ENCODE assay signal across 20 cellular contexts in the genomic region with DNA sequence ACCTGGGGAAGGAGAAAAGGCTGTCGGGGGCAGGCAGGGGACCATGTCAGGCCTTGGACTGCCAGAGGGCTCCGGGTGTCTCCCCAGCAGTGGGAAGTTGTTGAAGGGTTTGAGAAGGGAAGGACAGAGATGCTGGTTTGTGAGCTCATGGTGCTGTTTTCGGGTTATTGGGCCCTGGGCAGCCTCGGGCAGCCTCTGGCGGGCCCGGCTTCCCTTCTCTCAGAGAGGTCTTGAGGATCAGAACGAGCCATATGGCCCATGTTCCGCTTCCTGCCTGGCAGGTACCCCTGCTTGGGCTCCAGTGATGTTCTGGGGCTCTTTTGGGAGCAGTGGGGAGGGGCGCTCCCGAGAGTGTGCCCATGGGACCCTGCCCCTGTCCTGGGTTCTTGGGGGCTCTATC. TPM values are rescaled to one million over a fixed set of nuclear protein-coding genes. Genes with fewer than 3 reads are reported as not detected.
DNase-seq lines count a peak whose midpoint lies in the region; TF ChIP-seq lines count a peak whose summit lies in the region.
"Had no signal": no experiment of that assay in that cellular context is flagged by ENCODE, and none has a peak within 500 bp of the region (broad histone marks: within the 10 kb centered on the region; RNA-seq: fewer than 3 reads in every experiment).

No MANE protein-coding gene starts in this region.

- H3K27me3 ChIP-seq in H9 (ENCODE audit: insufficient read depth, low read length) (no peaks in the 10 kb centered on the region), mucosa of stomach (ENCODE audit: control insufficient read depth, insufficient read depth, low read length) (no peaks in the 10 kb centered on the region), H7 (ENCODE audit: control insufficient read depth, insufficient read depth, low read length) (no peaks in the 10 kb centered on the region)

- H3K4me2 ChIP-seq in H9 (ENCODE audit: insufficient read depth, insufficient read length, low read length): no peak overlapping the region
- H3K4me2 ChIP-seq: GM23338 had no signal

- no peaks in the 10 kb centered on the region for H3K79me2 ChIP-seq in H9 (ENCODE audit: insufficient read depth, low read length)

- no peak overlapping the region for H3K4me3 Mint-ChIP-seq in H9
- H3K4me3 Mint-ChIP-seq: CD4-positive, alpha-beta T cell; GM23338; HFFc6 had no signal

- H3K4me1 ChIP-seq in H9 (ENCODE audit: insufficient read depth, low read length) (no peaks in the 10 kb centered on the region; the same call in 1 of the 2 replicates), mucosa of stomach (ENCODE audit: control insufficient read depth, insufficient read depth, low read length) (peaks cover 86% of the 10 kb centered on the region)

- H3K23ac ChIP-seq in H9 (ENCODE audit: insufficient read length, low read depth, low read length): no peak overlapping the region

- H3K9me3 Mint-ChIP-seq in H9: no peaks in the 10 kb centered on the region
- H3K9me3 Mint-ChIP-seq: CD4-positive, alpha-beta T cell; GM23338; HFFc6 had no signal

- no peaks in the 10 kb centered on the region for H3K79me1 ChIP-seq in H9 (ENCODE audit: insufficient read depth, low read depth, low read length, poor library complexity, severe bottlenecking)

- H3K27ac ChIP-seq in H9 (ENCODE audit: insufficient read length, low read depth, low read length) (no peak overlapping the region), caudate nucleus (ENCODE audit: low read depth, low read length) (peak overlapping the region; percentile 97), substantia nigra (ENCODE audit: low read depth, low read length, poor library complexity, severe bottlenecking) (peak overlapping the region; percentile 97)

- no CpG with 5 or more reads among the region's 10 CpGs for WGBS in H9 (ENCODE audit: extremely low coverage, insufficient read length, low lambda C conversion rate)

- H3K36me3 Mint-ChIP-seq in H9 (ENCODE audit: insufficient read depth in 1 of 3, low read depth in 3 of 3): no peaks in the 10 kb centered on the region

- H2BK20ac ChIP-seq in H9 (ENCODE audit: low read depth, low read length, poor library complexity, severe bottlenecking): no peak overlapping the region

- no peaks in the 10 kb centered on the region for H4K20me1 ChIP-seq in H9 (ENCODE audit: control insufficient read depth, insufficient read depth, insufficient read length)

- H3K4me3 ChIP-seq in mucosa of stomach (ENCODE audit: low read length) (no peak overlapping the region), H7 (ENCODE audit: insufficient read depth, low read depth, low read length) (no peak overlapping the region)
- H3K4me3 ChIP-seq: GM12878, GM23338 had no signal

- no peaks in the 10 kb centered on the region for H3K9me3 ChIP-seq in H9 (ENCODE audit: control insufficient read depth, low read depth, low read length)
- no peaks in the 10 kb centered on the region for H3K9me3 ChIP-seq in mucosa of stomach (ENCODE audit: control insufficient read depth, low read length)

- peaks cover 30 to 48% of the 10 kb centered on the region in 2 experiments for H3K4me1 Mint-ChIP-seq in H9

- no peak overlapping the region for H4K91ac ChIP-seq in H9 (ENCODE audit: insufficient read length, low read depth, low read length)

- no peaks in the 10 kb centered on the region for H3K36me3 ChIP-seq in mucosa of stomach (ENCODE audit: control insufficient read depth, insufficient read depth, low read length)
- no peaks in the 10 kb centered on the region for H3K36me3 ChIP-seq in H7 (replicated peaks; ENCODE audit: control insufficient read depth, insufficient read depth, low read length)

- no peak overlapping the region for H4K8ac ChIP-seq in H9 (replicated peaks; ENCODE audit: insufficient read length, low read depth, low read length)

- H2AK5ac ChIP-seq in H9 (ENCODE audit: insufficient read length, low read length): no peak overlapping the region

- H2BK12ac ChIP-seq in H9 (ENCODE audit: insufficient read length, low read depth, low read length): no peak overlapping the region

- H3K9ac ChIP-seq in H9 (ENCODE audit: extremely low read depth, insufficient read length, low read length) (no peak overlapping the region), mucosa of stomach (ENCODE audit: low read length) (peak overlapping the region; percentile 40)

- H3K27me3 Mint-ChIP-seq in H9 (ENCODE audit: low read depth): no peaks in the 10 kb centered on the region

- H2AFZ ChIP-seq in H9 (ENCODE audit: low read length): no peak overlapping the region
- H2AFZ ChIP-seq: GM23338 had no signal

- no peak overlapping the region for H2BK15ac ChIP-seq in H9 (ENCODE audit: low read depth, low read length)

- H3K4ac ChIP-seq in H9 (ENCODE audit: low read depth, low read length): no peak overlapping the region

- H2BK120ac ChIP-seq in H9 (ENCODE audit: low read depth, low read length, poor library complexity, severe bottlenecking): no peak overlapping the region

- DNase-seq in H9 (no peak), caudate nucleus (lab: John Stamatoyannopoulos, UW) (no peak), substantia nigra (lab: John Stamatoyannopoulos, UW) (no peak), NCI-H446 treated with DMSO at 0.1 percent for 48 hours (lab: John Stamatoyannopoulos, UW) (no peak), H7 (no peak)
- no peak for DNase-seq in central memory CD4-positive, alpha-beta T cell
- DNase-seq: Calu3; CD4-positive, alpha-beta T cell; GF-D8; HFFc6; KBM-7; MV-4-11; NCI-H1694 treated with DMSO at 0.1 percent for 48 hours; NCI-H510A; NCI-H748 treated with DMSO at 0.1 percent for 48 hours; PC-3; RPMI8226 had no signal

- no peak overlapping the region for H3K56ac ChIP-seq in H9 (ENCODE audit: insufficient read length, low read depth, low read length)

- H2BK5ac ChIP-seq in H9 (ENCODE audit: insufficient read length, low read length): no peak overlapping the region

- TF ChIP-seq CTCF in H9 (conservative IDR thresholded peaks at IDR 0.05): no peak

- H4K5ac ChIP-seq in H9 (ENCODE audit: insufficient read length, low read depth, low read length): no peak overlapping the region

- H3K14ac ChIP-seq in H9 (ENCODE audit: insufficient read depth, low read length): no peak overlapping the region

- H3K18ac ChIP-seq in H9 (ENCODE audit: insufficient read length, low read depth, low read length): no peak overlapping the region

- peak overlapping the region in 2 of 3 experiments; percentile 19 to 60; a peak in 2 of 7 replicates for H3K27ac Mint-ChIP-seq in H9
- H3K27ac Mint-ChIP-seq: CD4-positive, alpha-beta T cell; GM23338; HFFc6 had no signal

- no peak overlapping the region for H3T11ph ChIP-seq in H9 (ENCODE audit: low read length)

- no peaks in the 10 kb centered on the region for H3K23me2 ChIP-seq in H9 (ENCODE audit: insufficient read length, low read depth, low read length, poor library complexity, severe bottlenecking)

RNA-seq across cellular contexts. Expression of a gene that starts 9.8 kb away (rescaled TPM):
- 12.9 and 13.9 TPM in 2 replicates for total RNA-seq in H9 (2021)
- 3.6 and 4.2 TPM in 2 replicates for total RNA-seq in H7 (2014; rRNA removed; shearing (Covaris generic))

RNA-seq across cellular contexts. Expression of a gene that starts 30.2 kb away (rescaled TPM):
- total RNA-seq in H9 (2021): 199 and 201 TPM in 2 replicates
- total RNA-seq in H7 (2014; rRNA removed; shearing (Covaris generic)): 263 and 296 TPM in 2 replicates

RNA-seq across cellular contexts. Expression of a gene that starts 30.5 kb away (rescaled TPM):
- 114 and 115 TPM in 2 replicates for total RNA-seq in H9 (2021)
- total RNA-seq in H7 (2014; rRNA removed; shearing (Covaris generic)): 103 and 119 TPM in 2 replicates

RNA-seq across cellular contexts. Expression of a gene that starts 54.6 kb away (rescaled TPM):
- total RNA-seq in H9 (2021): 125 and 126 TPM in 2 replicates
- total RNA-seq in H7 (2014; rRNA removed; shearing (Covaris generic)): 99.2 and 115 TPM in 2 replicates
